Comparison of ENCODE assay signal across 16 cellular contexts in genomic region chr3:60073228-60073627, GRCh38.
DNase-seq lines count a peak whose midpoint lies in the region; TF ChIP-seq lines count a peak whose summit lies in the region.
"Had no signal": no experiment of that assay in that cellular context is flagged by ENCODE, and none has a peak within 500 bp of the region (broad histone marks: within the 10 kb centered on the region; RNA-seq: fewer than 3 reads in every experiment).

No MANE protein-coding gene starts in this region.

- no peak overlapping the region for H3K18ac ChIP-seq in mesendoderm (ENCODE audit: low read length)

- peaks cover 43% of the 10 kb centered on the region for H3K36me3 Mint-ChIP-seq in activated CD4-positive, alpha-beta T cell treated with anti-CD3 and anti-CD28 coated beads, Interleukin-2, amount 10 ng/mL, durations not matched to agents 24 days and 14 days (ENCODE audit: low read depth)
- peaks cover 10% of the 10 kb centered on the region for H3K36me3 Mint-ChIP-seq in activated naive CD4-positive, alpha-beta T cell treated with anti-CD3 and anti-CD28 coated beads, Interleukin-2, amount 50 U/mL, for 24 hours
- peaks cover 34% of the 10 kb centered on the region for H3K36me3 Mint-ChIP-seq in activated T-helper 1 cell treated with anti-CD3 and anti-CD28 coated beads, Interleukin-12 subunit alpha, Interleukin-12 subunit beta, Interleukin-2, Interleukin-4 antibody, amounts not matched to agents 30 ng/mL and 10 ng/mL and 1 ng/mL, durations not matched to agents 14 hours and 24 hours and 36 hours (ENCODE audit: low read depth)

- H3K27me3 Mint-ChIP-seq in activated CD4-positive, alpha-beta T cell treated with anti-CD3 and anti-CD28 coated beads, Interleukin-2, amount 10 ng/mL, durations not matched to agents 24 days and 14 days = no peaks in the 10 kb centered on the region
- H3K27me3 Mint-ChIP-seq in activated naive CD4-positive, alpha-beta T cell treated with anti-CD3 and anti-CD28 coated beads, Interleukin-2, amount 50 U/mL, for 24 hours = no peaks in the 10 kb centered on the region
- no peaks in the 10 kb centered on the region for H3K27me3 Mint-ChIP-seq in activated T-helper 1 cell treated with anti-CD3 and anti-CD28 coated beads, Interleukin-12 subunit alpha, Interleukin-12 subunit beta, Interleukin-2, Interleukin-4 antibody, amounts not matched to agents 30 ng/mL and 10 ng/mL and 1 ng/mL, durations not matched to agents 14 hours and 24 hours and 36 hours (ENCODE audit: insufficient read depth)

- H3K9ac ChIP-seq in mesendoderm (ENCODE audit: low read length) = no peak overlapping the region
- H3K9ac ChIP-seq: BLaER1 had no signal

- H3K79me1 ChIP-seq in mesendoderm (ENCODE audit: low read length) = no peaks in the 10 kb centered on the region

- H3K27ac Mint-ChIP-seq in activated CD4-positive, alpha-beta T cell treated with anti-CD3 and anti-CD28 coated beads, Interleukin-2, amount 10 ng/mL, durations not matched to agents 24 days and 14 days = peak overlapping the region; percentile 89
- H3K27ac Mint-ChIP-seq in activated naive CD4-positive, alpha-beta T cell treated with anti-CD3 and anti-CD28 coated beads, Interleukin-2, amount 50 U/mL, for 24 hours = peak overlapping the region; percentile 98
- peak overlapping the region; percentile 86 for H3K27ac Mint-ChIP-seq in activated T-helper 1 cell treated with anti-CD3 and anti-CD28 coated beads, Interleukin-12 subunit alpha, Interleukin-12 subunit beta, Interleukin-2, Interleukin-4 antibody, amounts not matched to agents 30 ng/mL and 10 ng/mL and 1 ng/mL, durations not matched to agents 14 hours and 24 hours and 36 hours

- H3K4me3 ChIP-seq in mesendoderm (ENCODE audit: low read length) (no peak overlapping the region), adrenal gland (no peak overlapping the region)
- H3K4me3 ChIP-seq: A549, BLaER1, K562 had no signal

- H4K8ac ChIP-seq in mesendoderm (ENCODE audit: low read depth, low read length) = no peak overlapping the region

- intact Hi-C loops in activated CD4-positive, alpha-beta T cell treated with anti-CD3 and anti-CD28 coated beads, Interleukin-2, amount 10 ng/mL, durations not matched to agents 24 days and 14 days (cut with micrococcal nuclease) = loop anchor here (10.0 kb wide), 1 partner anchor 498 kb away; no protein-coding TSS in a partner anchor
- intact Hi-C loops in activated T-helper 1 cell treated with anti-CD3 and anti-CD28 coated beads, Interleukin-12 subunit alpha, Interleukin-12 subunit beta, Interleukin-2, Interleukin-4 antibody, amounts not matched to agents 30 ng/mL and 10 ng/mL and 1 ng/mL, durations not matched to agents 14 hours and 24 hours and 36 hours (cut with micrococcal nuclease) = loop anchor here (10.0 kb wide), 2 partner anchors 208 to 1302 kb away; no protein-coding TSS in a partner anchor
- intact Hi-C loops in adrenal gland (cut with DNase I) = no loop called here

- no peak overlapping the region for H3K23ac ChIP-seq in mesendoderm (ENCODE audit: low read length)

- H3K4me1 Mint-ChIP-seq in activated CD4-positive, alpha-beta T cell treated with anti-CD3 and anti-CD28 coated beads, Interleukin-2, amount 10 ng/mL, durations not matched to agents 24 days and 14 days = peaks cover 52% of the 10 kb centered on the region
- H3K4me1 Mint-ChIP-seq in activated naive CD4-positive, alpha-beta T cell treated with anti-CD3 and anti-CD28 coated beads, Interleukin-2, amount 50 U/mL, for 24 hours = peaks cover 89% of the 10 kb centered on the region
- peaks cover 80% of the 10 kb centered on the region for H3K4me1 Mint-ChIP-seq in activated T-helper 1 cell treated with anti-CD3 and anti-CD28 coated beads, Interleukin-12 subunit alpha, Interleukin-12 subunit beta, Interleukin-2, Interleukin-4 antibody, amounts not matched to agents 30 ng/mL and 10 ng/mL and 1 ng/mL, durations not matched to agents 14 hours and 24 hours and 36 hours (ENCODE audit: low read depth)

- H3K56ac ChIP-seq in mesendoderm (ENCODE audit: low read length) = no peak overlapping the region

- no peak overlapping the region for H2BK15ac ChIP-seq in mesendoderm (replicated peaks; ENCODE audit: low read depth)

- H2BK120ac ChIP-seq in mesendoderm (ENCODE audit: low read depth, low read length) = no peak overlapping the region

- no peak for DNase-seq in activated CD4-positive, alpha-beta T cell treated with anti-CD3 and anti-CD28 coated beads, Interleukin-2, amount 10 ng/mL, durations not matched to agents 24 days and 14 days
- DNase-seq in activated CD4-positive, alpha-beta T cell treated with anti-CD3 and anti-CD28 coated beads for 1 hour = no peak
- no peak for DNase-seq in activated naive CD4-positive, alpha-beta T cell treated with Interleukin-2 at 50 U/mL for 16 hours
- no peak for DNase-seq in activated T-helper 1 cell treated with anti-CD3 and anti-CD28 coated beads, Interleukin-12 subunit alpha, Interleukin-12 subunit beta, Interleukin-2, Interleukin-4 antibody, amounts not matched to agents 30 ng/mL and 10 ng/mL and 1 ng/mL, durations not matched to agents 14 hours and 24 hours and 36 hours (ENCODE audit: low spot score)
- no peak for DNase-seq in mesendoderm
- no peak for DNase-seq in adrenal gland
- DNase-seq: COR-L47, DMS 273 treated with DMSO at 0.1 percent for 48 hours, NCI-H1105, NCI-H2081, NCI-H2171 treated with DMSO at 0.1 percent for 48 hours, NCI-H446 had no signal

- no peak for TF ChIP-seq POLR2A in adrenal gland (IDR thresholded peaks at IDR 0.05)

- no peak overlapping the region for H3K4ac ChIP-seq in mesendoderm (ENCODE audit: low read depth, low read length)

- no peak overlapping the region for H2BK5ac ChIP-seq in mesendoderm (ENCODE audit: low read length)

- H3K9me3 Mint-ChIP-seq in activated CD4-positive, alpha-beta T cell treated with anti-CD3 and anti-CD28 coated beads, Interleukin-2, amount 10 ng/mL, durations not matched to agents 24 days and 14 days = peaks cover 11% of the 10 kb centered on the region
- peaks cover 9% of the 10 kb centered on the region for H3K9me3 Mint-ChIP-seq in activated naive CD4-positive, alpha-beta T cell treated with anti-CD3 and anti-CD28 coated beads, Interleukin-2, amount 50 U/mL, for 24 hours
- H3K9me3 Mint-ChIP-seq in activated T-helper 1 cell treated with anti-CD3 and anti-CD28 coated beads, Interleukin-12 subunit alpha, Interleukin-12 subunit beta, Interleukin-2, Interleukin-4 antibody, amounts not matched to agents 30 ng/mL and 10 ng/mL and 1 ng/mL, durations not matched to agents 14 hours and 24 hours and 36 hours = no peaks in the 10 kb centered on the region

- no peak for TF ChIP-seq CTCF in adrenal gland (IDR thresholded peaks at IDR 0.05)

- H3K79me2 ChIP-seq in mesendoderm (ENCODE audit: control insufficient read depth, insufficient read depth, low read length) = no peaks in the 10 kb centered on the region

- H3K36me3 ChIP-seq in mesendoderm (ENCODE audit: control insufficient read depth, insufficient read depth, low read length) (no peaks in the 10 kb centered on the region), adrenal gland (replicated peaks in 1 of 2) (no peaks in the 10 kb centered on the region)
- H3K36me3 ChIP-seq: BLaER1 had no signal

- H3K4me3 Mint-ChIP-seq in activated CD4-positive, alpha-beta T cell treated with anti-CD3 and anti-CD28 coated beads, Interleukin-2, amount 10 ng/mL, durations not matched to agents 24 days and 14 days = peak overlapping the region; percentile 72
- peak overlapping the region; percentile 76 for H3K4me3 Mint-ChIP-seq in activated naive CD4-positive, alpha-beta T cell treated with anti-CD3 and anti-CD28 coated beads, Interleukin-2, amount 50 U/mL, for 24 hours
- peak overlapping the region; percentile 78 for H3K4me3 Mint-ChIP-seq in activated T-helper 1 cell treated with anti-CD3 and anti-CD28 coated beads, Interleukin-12 subunit alpha, Interleukin-12 subunit beta, Interleukin-2, Interleukin-4 antibody, amounts not matched to agents 30 ng/mL and 10 ng/mL and 1 ng/mL, durations not matched to agents 14 hours and 24 hours and 36 hours

- no peak overlapping the region for H4K5ac ChIP-seq in mesendoderm (ENCODE audit: low read length)

- WGBS in mesendoderm (ENCODE audit: extremely low coverage, insufficient coverage, low lambda C conversion rate) = no CpG with 5 or more reads among the region's 4 CpGs
- 78 to 86% (median 82%) methylated on average over 4 of the region's 4 CpGs for WGBS in adrenal gland, 4 donors

- H3K9me3 ChIP-seq in adrenal gland (replicated peaks in 1 of 3) = no peaks in the 10 kb centered on the region
- H3K9me3 ChIP-seq: A549 had no signal

- H3K4me1 ChIP-seq in mesendoderm (ENCODE audit: control insufficient read depth, low read depth, low read length) (no peaks in the 10 kb centered on the region), adrenal gland (replicated peaks in 1 of 2) (no peaks in the 10 kb centered on the region)
- H3K4me1 ChIP-seq: A549 had no signal

- no peaks in the 10 kb centered on the region for H3K27me3 ChIP-seq in mesendoderm (ENCODE audit: insufficient read depth, low read length, poor library complexity)
- H3K27me3 ChIP-seq in adrenal gland = no peaks in the 10 kb centered on the region
- H3K27me3 ChIP-seq: BLaER1 had no signal

- H2AK5ac ChIP-seq in mesendoderm (ENCODE audit: low read length) = no peak overlapping the region

- no peak overlapping the region for H3K27ac ChIP-seq in mesendoderm (ENCODE audit: low read depth, low read length)
- H3K27ac ChIP-seq in adrenal gland = no peak overlapping the region
- H3K27ac ChIP-seq: A549, BLaER1 had no signal

- no peak overlapping the region for H3K4me2 ChIP-seq in mesendoderm (ENCODE audit: low read length)
- H3K4me2 ChIP-seq: A549, BLaER1 had no signal

Comparison
In these comparisons a context has a peak if more than half of its experiments do, and no peak if none do; other contexts are left out.
1. intact Hi-C loops: an anchor here in activated CD4-positive, alpha-beta T cell treated with anti-CD3 and anti-CD28 coated beads, Interleukin-2, amount 10 ng/mL, durations not matched to agents 24 days and 14 days (10.0 kb wide) and activated T-helper 1 cell treated with anti-CD3 and anti-CD28 coated beads, Interleukin-12 subunit alpha, Interleukin-12 subunit beta, Interleukin-2, Interleukin-4 antibody, amounts not matched to agents 30 ng/mL and 10 ng/mL and 1 ng/mL, durations not matched to agents 14 hours and 24 hours and 36 hours (10.0 kb wide); none called in adrenal gland.